In the genomic region with DNA sequence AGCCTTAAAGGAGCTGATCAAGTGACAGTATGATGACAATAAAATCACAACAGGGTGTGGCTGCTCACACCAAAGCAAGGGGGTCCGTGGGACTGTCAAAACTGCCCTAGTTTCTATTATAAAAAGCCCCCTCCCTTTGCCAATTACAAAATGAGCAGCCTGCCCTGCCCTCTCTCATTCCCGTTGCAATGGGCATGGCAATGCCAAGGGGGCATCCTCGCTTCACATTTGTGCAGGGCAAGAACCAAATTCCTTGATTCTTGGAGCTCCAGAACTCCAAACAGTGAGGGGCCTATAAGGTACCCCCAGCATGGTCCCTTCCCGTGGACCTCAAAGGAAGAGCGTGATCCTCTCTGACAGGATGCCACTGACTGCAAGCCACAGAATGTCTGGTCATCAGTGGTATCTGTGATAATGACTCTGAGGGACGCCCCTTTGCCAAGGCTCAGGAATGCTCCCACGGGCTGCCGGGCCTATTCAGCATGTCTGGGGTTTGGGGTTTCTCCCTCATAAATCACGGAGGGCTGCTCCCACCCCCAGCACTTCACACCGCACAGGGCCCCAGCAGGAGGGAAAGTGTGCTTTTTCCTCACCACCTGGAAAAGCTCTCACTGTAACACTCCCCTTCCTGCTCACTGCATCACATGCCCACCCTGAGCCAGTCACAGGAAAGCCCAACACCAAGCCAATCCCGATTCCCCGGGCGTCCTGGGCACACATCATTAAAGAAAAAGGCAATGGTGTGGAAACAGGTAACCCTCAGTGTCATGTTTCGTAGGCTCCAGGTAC, we compare ENCODE assay signal across 25 cellular contexts.
DNase-seq lines count a peak whose midpoint lies in the region; ATAC-seq, FAIRE-seq and TF ChIP-seq lines count a peak whose summit lies in the region.
"Had no signal": no experiment of that assay in that cellular context is flagged by ENCODE, and none has a peak within 500 bp of the region (broad histone marks: within the 10 kb centered on the region; RNA-seq: fewer than 3 reads in every experiment).

No MANE protein-coding gene starts in this region.

- H3K79me2 ChIP-seq in osteoblast (ENCODE audit: insufficient read depth, low read length) = no peaks in the 10 kb centered on the region

- H3K9me3 ChIP-seq in A549 = peaks cover 4% of the 10 kb centered on the region; the same call in 1 of the 3 replicates
- peaks cover 0 to 6% of the 10 kb centered on the region in 2 donors for H3K9me3 ChIP-seq in kidney (ENCODE audit: control insufficient read depth in 1 of 2, low read length in 2 of 2)
- H3K9me3 ChIP-seq in osteoblast (ENCODE audit: low read depth, low read length) = peaks cover 6% of the 10 kb centered on the region

- intact Hi-C loops in kidney (cut with DNase I) = no loop called here

- WGBS in A549 (ENCODE audit: missing lambda C conversion rate) = 48% methylated on average over 14 of the region's 14 CpGs

- no peak overlapping the region for H3K9ac ChIP-seq in kidney (ENCODE audit: low read length in 2 of 2)

- TF ChIP-seq POLR2A in A549 (IDR thresholded peaks at IDR 0.05; ENCODE audit: low read length) = no peak

- CTCF ChIA-PET in A549 (lab: Yijun Ruan, JAX) = interaction anchor here (0.5 to 4.4 kb wide), 14 partner anchors 8 to 767 kb away, joined by 3 to 47 read pairs (median 4); no protein-coding TSS in a partner anchor

- H2AFZ ChIP-seq in osteoblast (ENCODE audit: low read length) = no peak overlapping the region

- peaks cover 29% of the 10 kb centered on the region for H3K27me3 ChIP-seq in osteoblast (ENCODE audit: insufficient read depth, low read length)

- TF ChIP-seq EP300 in A549 (IDR thresholded peaks at IDR 0.05) = no peak

- H3K36me3 ChIP-seq in kidney (ENCODE audit: control insufficient read depth in 1 of 2, insufficient read depth in 2 of 2, low read length in 2 of 2) = no peaks in the 10 kb centered on the region
- no peaks in the 10 kb centered on the region for H3K36me3 ChIP-seq in osteoblast (ENCODE audit: insufficient read depth, low read length)
- H3K36me3 ChIP-seq: thoracic aorta had no signal

- H3K4me3 ChIP-seq in A549 (no peak overlapping the region), kidney (ENCODE audit: low read length in 2 of 2) (no peak overlapping the region), osteoblast (ENCODE audit: insufficient read depth, low read length) (no peak overlapping the region)
- H3K4me3 ChIP-seq: lung, smooth muscle cell, thoracic aorta had no signal

- H3K4me1 ChIP-seq in A549 = no peaks in the 10 kb centered on the region
- no peaks in the 10 kb centered on the region for H3K4me1 ChIP-seq in kidney (ENCODE audit: control insufficient read depth in 1 of 2, insufficient read depth in 1 of 2, low read depth in 1 of 2, low read length in 2 of 2)
- no peaks in the 10 kb centered on the region for H3K4me1 ChIP-seq in osteoblast (ENCODE audit: insufficient read depth, low read length)

- H3K4me2 ChIP-seq in A549 (no peak overlapping the region), osteoblast (ENCODE audit: insufficient read depth, low read length) (no peak overlapping the region)
- H3K4me2 ChIP-seq: smooth muscle cell had no signal

- 0 out of 3 replicates have a peak, but pooled peaks have one; percentile 12 for TF ChIP-seq CTCF in A549 (IDR thresholded peaks at IDR 0.05)
- TF ChIP-seq CTCF in kidney (IDR thresholded peaks at IDR 0.05; ENCODE audit: borderline replicate concordance, extremely low read depth, insufficient read depth) = no peak
- no peak for TF ChIP-seq CTCF in osteoblast (IDR thresholded peaks at IDR 0.05; ENCODE audit: extremely low read depth, low read depth, low read length)

- ATAC-seq in A549 = peak; percentile 19 to 43; a peak in 3 of 6 replicates
- ATAC-seq: HepG2, PC-3 had no signal

- FAIRE-seq in A549 (lab: Jason Lieb, UNC) (no peak), kidney (lab: Jason Lieb, UNC) (no peak)
- FAIRE-seq: frontal cortex, HepG2 had no signal

- DNase-seq in A172 (ENCODE audit: low spot score) (peak; percentile 6), A549 (ENCODE audit: low read depth in 1 of 2, low spot score in 1 of 2) (no peak), NCI-H69 (lab: John Stamatoyannopoulos, UW) (peak; percentile 63), kidney (peak; percentile 87), GM19240 (ENCODE audit: insufficient read length, low spot score) (no peak), osteoblast (ENCODE audit: insufficient read length, low spot score, missing footprints) (no peak), hippocampal formation (lab: John Stamatoyannopoulos, UW) (no peak)
- DNase-seq: activated CD4-positive, CD25-positive, alpha-beta regulatory T cell treated with anti-CD3 and anti-CD28 coated beads, Interleukin-2, amount 50 U/mL, for 72 hours; activated naive CD4-positive, alpha-beta T cell treated with anti-CD3 and anti-CD28 coated beads, Interleukin-2, amount 50 U/mL, for 16 hours; activated T-cell treated with anti-CD3 and anti-CD28 coated beads, Interleukin-2, amount 50 U/mL, for 72 hours; AML-193; anterior cingulate cortex; GOT3; hypothalamus; islet precursor cell; NCI-H1105 treated with DMSO at 0.1 percent for 48 hours; NCI-H82; PC-3; SIG-M5 had no signal

- POLR2A ChIA-PET in A549 (lab: Yijun Ruan, JAX) = no interaction called here

- TF ChIP-seq RAD21 in A549 (conservative IDR thresholded peaks at IDR 0.05 in 1 of 2, IDR thresholded peaks at IDR 0.05 in 1 of 2) = peak; percentile 45 to 46; a peak in 4 of 5 replicates

- H4K20me1 ChIP-seq in osteoblast (ENCODE audit: insufficient read depth, low read length) = no peaks in the 10 kb centered on the region

- no peak overlapping the region for H3K27ac ChIP-seq in A549
- no peak overlapping the region for H3K27ac ChIP-seq in kidney (ENCODE audit: low read depth in 2 of 2, low read length in 2 of 2)
- H3K27ac ChIP-seq in osteoblast (ENCODE audit: low read depth, low read length) = no peak overlapping the region
- H3K27ac ChIP-seq: epithelial cell of prostate, thoracic aorta had no signal

TF ChIP-seq in A549, 52 proteins besides CTCF, POLR2A, EP300 and RAD21:
- peak; percentile 37; the same call in 1 of the 3 replicates for TF ChIP-seq SMC3 (IDR thresholded peaks at IDR 0.05)
- TF ChIP-seq JUNB (IDR thresholded peaks at IDR 0.05) = no peak
TF ChIP-seq in A549: peak in this region for 1.

Comparison
In these comparisons a context has a peak if more than half of its experiments do, and no peak if none do; other contexts are left out.
1. DNase-seq: peak in A172 (single experiment), NCI-H69 (single experiment) and kidney (single experiment); none in A549 (0 of 2), GM19240 (single experiment), osteoblast (single experiment) and hippocampal formation (0 of 2).